ENCODE assay signal across 1 cellular context in the genomic region with DNA sequence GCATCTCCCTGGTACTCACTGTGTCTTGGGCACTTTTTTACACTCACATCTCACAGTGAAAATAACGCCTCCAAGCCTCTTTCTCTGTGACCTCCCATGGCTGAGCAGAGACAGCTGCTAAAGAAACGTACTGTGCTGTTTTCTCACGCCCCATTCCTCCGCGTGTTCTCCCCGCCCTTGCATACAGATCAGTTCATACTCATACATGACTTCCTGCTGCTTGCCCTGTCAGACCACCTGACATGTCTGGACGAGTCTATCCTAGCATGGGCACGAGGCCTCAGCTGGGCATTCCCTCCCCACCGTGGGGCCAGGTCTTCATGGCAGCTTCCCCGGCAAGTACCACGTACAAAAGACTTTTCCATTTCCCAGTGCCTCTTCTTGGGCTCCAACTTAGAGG.
TF ChIP-seq lines count a peak whose summit lies in the region.

No MANE protein-coding gene starts in this region.

TF ChIP-seq in GM23338, 12 proteins besides CTCF, POLR2A, EP300 and RAD21 (continued from another document):
- TF ChIP-seq, protein P1, sequence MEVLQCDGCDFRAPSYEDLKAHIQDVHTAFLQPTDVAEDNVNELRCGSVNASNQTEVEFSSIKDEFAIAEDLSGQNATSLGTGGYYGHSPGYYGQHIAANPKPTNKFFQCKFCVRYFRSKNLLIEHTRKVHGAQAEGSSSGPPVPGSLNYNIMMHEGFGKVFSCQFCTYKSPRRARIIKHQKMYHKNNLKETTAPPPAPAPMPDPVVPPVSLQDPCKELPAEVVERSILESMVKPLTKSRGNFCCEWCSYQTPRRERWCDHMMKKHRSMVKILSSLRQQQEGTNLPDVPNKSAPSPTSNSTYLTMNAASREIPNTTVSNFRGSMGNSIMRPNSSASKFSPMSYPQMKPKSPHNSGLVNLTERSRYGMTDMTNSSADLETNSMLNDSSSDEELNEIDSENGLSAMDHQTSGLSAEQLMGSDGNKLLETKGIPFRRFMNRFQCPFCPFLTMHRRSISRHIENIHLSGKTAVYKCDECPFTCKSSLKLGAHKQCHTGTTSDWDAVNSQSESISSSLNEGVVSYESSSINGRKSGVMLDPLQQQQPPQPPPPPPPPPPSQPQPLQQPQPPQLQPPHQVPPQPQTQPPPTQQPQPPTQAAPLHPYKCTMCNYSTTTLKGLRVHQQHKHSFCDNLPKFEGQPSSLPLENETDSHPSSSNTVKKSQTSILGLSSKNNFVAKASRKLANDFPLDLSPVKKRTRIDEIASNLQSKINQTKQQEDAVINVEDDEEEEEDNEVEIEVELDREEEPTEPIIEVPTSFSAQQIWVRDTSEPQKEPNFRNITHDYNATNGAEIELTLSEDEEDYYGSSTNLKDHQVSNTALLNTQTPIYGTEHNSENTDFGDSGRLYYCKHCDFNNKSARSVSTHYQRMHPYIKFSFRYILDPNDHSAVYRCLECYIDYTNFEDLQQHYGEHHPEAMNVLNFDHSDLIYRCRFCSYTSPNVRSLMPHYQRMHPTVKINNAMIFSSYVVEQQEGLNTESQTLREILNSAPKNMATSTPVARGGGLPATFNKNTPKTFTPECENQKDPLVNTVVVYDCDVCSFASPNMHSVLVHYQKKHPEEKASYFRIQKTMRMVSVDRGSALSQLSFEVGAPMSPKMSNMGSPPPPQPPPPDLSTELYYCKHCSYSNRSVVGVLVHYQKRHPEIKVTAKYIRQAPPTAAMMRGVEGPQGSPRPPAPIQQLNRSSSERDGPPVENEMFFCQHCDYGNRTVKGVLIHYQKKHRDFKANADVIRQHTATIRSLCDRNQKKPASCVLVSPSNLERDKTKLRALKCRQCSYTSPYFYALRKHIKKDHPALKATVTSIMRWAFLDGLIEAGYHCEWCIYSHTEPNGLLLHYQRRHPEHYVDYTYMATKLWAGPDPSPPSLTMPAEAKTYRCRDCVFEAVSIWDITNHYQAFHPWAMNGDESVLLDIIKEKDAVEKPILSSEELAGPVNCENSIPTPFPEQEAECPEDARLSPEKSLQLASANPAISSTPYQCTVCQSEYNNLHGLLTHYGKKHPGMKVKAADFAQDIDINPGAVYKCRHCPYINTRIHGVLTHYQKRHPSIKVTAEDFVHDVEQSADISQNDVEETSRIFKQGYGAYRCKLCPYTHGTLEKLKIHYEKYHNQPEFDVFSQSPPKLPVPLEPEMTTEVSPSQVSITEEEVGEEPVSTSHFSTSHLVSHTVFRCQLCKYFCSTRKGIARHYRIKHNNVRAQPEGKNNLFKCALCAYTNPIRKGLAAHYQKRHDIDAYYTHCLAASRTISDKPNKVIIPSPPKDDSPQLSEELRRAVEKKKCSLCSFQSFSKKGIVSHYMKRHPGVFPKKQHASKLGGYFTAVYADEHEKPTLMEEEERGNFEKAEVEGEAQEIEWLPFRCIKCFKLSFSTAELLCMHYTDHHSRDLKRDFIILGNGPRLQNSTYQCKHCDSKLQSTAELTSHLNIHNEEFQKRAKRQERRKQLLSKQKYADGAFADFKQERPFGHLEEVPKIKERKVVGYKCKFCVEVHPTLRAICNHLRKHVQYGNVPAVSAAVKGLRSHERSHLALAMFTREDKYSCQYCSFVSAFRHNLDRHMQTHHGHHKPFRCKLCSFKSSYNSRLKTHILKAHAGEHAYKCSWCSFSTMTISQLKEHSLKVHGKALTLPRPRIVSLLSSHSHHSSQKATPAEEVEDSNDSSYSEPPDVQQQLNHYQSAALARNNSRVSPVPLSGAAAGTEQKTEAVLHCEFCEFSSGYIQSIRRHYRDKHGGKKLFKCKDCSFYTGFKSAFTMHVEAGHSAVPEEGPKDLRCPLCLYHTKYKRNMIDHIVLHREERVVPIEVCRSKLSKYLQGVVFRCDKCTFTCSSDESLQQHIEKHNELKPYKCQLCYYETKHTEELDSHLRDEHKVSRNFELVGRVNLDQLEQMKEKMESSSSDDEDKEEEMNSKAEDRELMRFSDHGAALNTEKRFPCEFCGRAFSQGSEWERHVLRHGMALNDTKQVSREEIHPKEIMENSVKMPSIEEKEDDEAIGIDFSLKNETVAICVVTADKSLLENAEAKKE (CRISPR knock-in tag; IDR thresholded peaks at IDR 0.05): no peak
- TF ChIP-seq JUNB (IDR thresholded peaks at IDR 0.05; ENCODE audit: unreplicated experiment) (no peak), STAT1 (IDR thresholded peaks at IDR 0.05; ENCODE audit: unreplicated experiment) (no peak), EZH2phosphoT487 (IDR thresholded peaks at IDR 0.05; ENCODE audit: unreplicated experiment) (no peak)
- TF ChIP-seq, protein P2, sequence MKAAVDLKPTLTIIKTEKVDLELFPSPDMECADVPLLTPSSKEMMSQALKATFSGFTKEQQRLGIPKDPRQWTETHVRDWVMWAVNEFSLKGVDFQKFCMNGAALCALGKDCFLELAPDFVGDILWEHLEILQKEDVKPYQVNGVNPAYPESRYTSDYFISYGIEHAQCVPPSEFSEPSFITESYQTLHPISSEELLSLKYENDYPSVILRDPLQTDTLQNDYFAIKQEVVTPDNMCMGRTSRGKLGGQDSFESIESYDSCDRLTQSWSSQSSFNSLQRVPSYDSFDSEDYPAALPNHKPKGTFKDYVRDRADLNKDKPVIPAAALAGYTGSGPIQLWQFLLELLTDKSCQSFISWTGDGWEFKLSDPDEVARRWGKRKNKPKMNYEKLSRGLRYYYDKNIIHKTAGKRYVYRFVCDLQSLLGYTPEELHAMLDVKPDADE (IDR thresholded peaks at IDR 0.05): no peak
